In the genomic region with DNA sequence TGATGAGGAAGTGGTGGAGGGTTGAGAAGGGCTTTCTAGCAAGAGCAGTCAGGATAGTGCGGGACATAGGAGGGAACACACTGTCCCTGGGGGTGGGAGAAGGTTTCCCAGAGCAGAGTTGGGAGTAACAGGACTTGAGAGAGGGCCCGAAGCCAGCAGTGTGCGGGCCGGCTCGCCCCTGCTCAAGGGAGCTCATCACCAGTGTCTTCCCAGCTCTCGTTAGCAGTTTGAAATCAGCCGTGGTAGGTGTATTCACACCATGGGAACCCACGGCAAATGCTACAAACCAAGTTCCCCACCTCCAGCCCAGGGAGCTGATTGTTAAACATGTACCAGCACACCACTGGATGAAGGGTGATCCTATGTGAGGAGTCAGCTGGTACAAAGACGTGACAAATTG, we compare ENCODE assay signal across 1 cellular context.
TF ChIP-seq lines count a peak whose summit lies in the region.

No MANE protein-coding gene starts in this region.

TF ChIP-seq in IMR-90, 13 proteins besides CTCF, POLR2A, EP300 and RAD21 (continued from another document):
- TF ChIP-seq RFX5 (IDR thresholded peaks at IDR 0.05; ENCODE audit: low read depth, low read length), result no peak
- no peak for TF ChIP-seq CEBPB (IDR thresholded peaks at IDR 0.05; ENCODE audit: low read depth, low read length)
- TF ChIP-seq NFE2L2 (IDR thresholded peaks at IDR 0.05; ENCODE audit: low read depth, low read length), result no peak
